1 cellular context compared by ENCODE assay signal in genomic region chr11:31479073-31479472, GRCh38.
TF ChIP-seq lines count a peak whose summit lies in the region.

No MANE protein-coding gene starts in this region.

TF ChIP-seq in SK-N-SH treated with all-trans-retinoic acid at 6 μM for 48 hours, 23 proteins besides CTCF, POLR2A, EP300 and RAD21 (continued from another document):
- TF ChIP-seq PPARA (CRISPR knock-in tag; IDR thresholded peaks at IDR 0.05; ENCODE audit: borderline replicate concordance) (no peak), RARB (CRISPR knock-in tag; IDR thresholded peaks at IDR 0.05) (no peak), ZNF70 (CRISPR knock-in tag; IDR thresholded peaks at IDR 0.05) (no peak), CSRNP3 (CRISPR knock-in tag; IDR thresholded peaks at IDR 0.05) (no peak), ZFP3 (CRISPR knock-in tag; IDR thresholded peaks at IDR 0.05) (no peak)
- TF ChIP-seq, protein P1, sequence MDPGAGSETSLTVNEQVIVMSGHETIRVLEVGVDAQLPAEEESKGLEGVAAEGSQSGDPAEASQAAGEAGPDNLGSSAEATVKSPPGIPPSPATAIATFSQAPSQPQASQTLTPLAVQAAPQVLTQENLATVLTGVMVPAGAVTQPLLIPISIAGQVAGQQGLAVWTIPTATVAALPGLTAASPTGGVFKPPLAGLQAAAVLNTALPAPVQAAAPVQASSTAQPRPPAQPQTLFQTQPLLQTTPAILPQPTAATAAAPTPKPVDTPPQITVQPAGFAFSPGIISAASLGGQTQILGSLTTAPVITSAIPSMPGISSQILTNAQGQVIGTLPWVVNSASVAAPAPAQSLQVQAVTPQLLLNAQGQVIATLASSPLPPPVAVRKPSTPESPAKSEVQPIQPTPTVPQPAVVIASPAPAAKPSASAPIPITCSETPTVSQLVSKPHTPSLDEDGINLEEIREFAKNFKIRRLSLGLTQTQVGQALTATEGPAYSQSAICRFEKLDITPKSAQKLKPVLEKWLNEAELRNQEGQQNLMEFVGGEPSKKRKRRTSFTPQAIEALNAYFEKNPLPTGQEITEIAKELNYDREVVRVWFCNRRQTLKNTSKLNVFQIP (CRISPR knock-in tag; IDR thresholded peaks at IDR 0.05; ENCODE audit: borderline replicate concordance, low read depth) = no peak
TF ChIP-seq in SK-N-SH treated with all-trans-retinoic acid at 6 μM for 48 hours: peak in this region for 0.
